ENCODE assay signal across 8 cellular contexts in genomic region chr14:94689218-94689984, GRCh38.
A peak's percentile ranks its signal among the peaks of the same experiment; 100 is the strongest.
DNase-seq lines count a peak whose midpoint lies in the region; FAIRE-seq and TF ChIP-seq lines count a peak whose summit lies in the region.

No MANE protein-coding gene starts in this region.

- DNase-seq in Ammon's horn (ENCODE audit: low spot score) (peak; percentile 66), GM19239 (ENCODE audit: insufficient read length, low spot score) (peak; percentile 70), NCI-H1092 (lab: John Stamatoyannopoulos, UW) (peak; percentile 28), colonic mucosa (peak; percentile 48), NOMO-1 treated with dmso at 0.1 percent for 144 hours (lab: John Stamatoyannopoulos, UW; ENCODE audit: unreplicated experiment) (no peak)
- peak; percentile 12 to 53 for DNase-seq in activated CD4-positive, alpha-beta T cell treated with anti-CD3 and anti-CD28 coated beads for 24 hours (ENCODE audit: low read depth in 2 of 2)
- DNase-seq in stimulated activated CD4-positive, alpha-beta T cell treated with anti-CD3 and anti-CD28 coated beads, TNF-alpha, amount 100 ng/mL, for 4 hours (ENCODE audit: low read depth in 3 of 3) = peak in 2 of 3 experiments; percentile 9 to 38

- peak; percentile 85 to 92 for TF ChIP-seq RAD21 in liver (IDR thresholded peaks at IDR 0.05)

- no peak overlapping the region for H3K9ac ChIP-seq in colonic mucosa (ENCODE audit: low read depth in 2 of 2, low read length in 2 of 2)
- H3K9ac ChIP-seq in liver (ENCODE audit: low read depth in 1 of 2, low read length in 2 of 2) = no peak overlapping the region

- FAIRE-seq in GM19239 (lab: Jason Lieb, UNC) = peak; percentile 18

- H3K4me1 ChIP-seq in colonic mucosa (no peaks in the 10 kb centered on the region), liver (ENCODE audit: control insufficient read depth in 4 of 4, insufficient read depth in 4 of 4, low read length in 3 of 4) (peaks cover 0 to 7% (median 5%) of the 10 kb centered on the region in 4 donors)

- H3K9me3 ChIP-seq in colonic mucosa (no peaks in the 10 kb centered on the region), liver (ENCODE audit: control insufficient read depth in 4 of 4, low read length in 3 of 4) (no peaks in the 10 kb centered on the region)

- intact Hi-C loops in colonic mucosa (cut with DNase I) = loop anchor here (5.0 to 10.0 kb wide), 2 partner anchors 265 to 743 kb away; no protein-coding TSS in a partner anchor

- H3K27ac ChIP-seq in colonic mucosa = no peak overlapping the region
- H3K27ac ChIP-seq in liver (ENCODE audit: low read depth in 1 of 2, low read length in 2 of 2) = no peak overlapping the region

- 18% methylated on average over 35 of the region's 35 CpGs for WGBS in liver

- H3K27me3 ChIP-seq in colonic mucosa (no peaks in the 10 kb centered on the region), liver (ENCODE audit: control insufficient read depth in 4 of 4, insufficient read depth in 4 of 4, low read length in 3 of 4) (no peaks in the 10 kb centered on the region)

- TF ChIP-seq CTCF in colonic mucosa (IDR thresholded peaks at IDR 0.05) (peak; percentile 91), liver (IDR thresholded peaks at IDR 0.05; ENCODE audit: low read depth, low read length, missing input control) (peak; percentile 83)

- H3K36me3 ChIP-seq in colonic mucosa (no peaks in the 10 kb centered on the region), liver (ENCODE audit: control insufficient read depth in 4 of 4, insufficient read depth in 3 of 4, low read depth in 1 of 4, low read length in 3 of 4) (no peaks in the 10 kb centered on the region)

- H3K4me3 ChIP-seq in colonic mucosa (no peak overlapping the region), liver (ENCODE audit: low read depth in 1 of 3, low read length in 3 of 3) (no peak overlapping the region)

TF ChIP-seq in liver, 16 proteins besides CTCF, POLR2A, EP300 and RAD21:
- TF ChIP-seq NR2F2 (IDR thresholded peaks at IDR 0.05) (no peak), SP1 (IDR thresholded peaks at IDR 0.05) (no peak), ZBTB33 (IDR thresholded peaks at IDR 0.05) (no peak), GABPA (IDR thresholded peaks at IDR 0.05 in 1 of 2, conservative IDR thresholded peaks at IDR 0.05 in 1 of 2) (no peak), HNF4A (conservative IDR thresholded peaks at IDR 0.05) (no peak), REST (IDR thresholded peaks at IDR 0.05) (no peak), TAF1 (conservative IDR thresholded peaks at IDR 0.05) (no peak), MAX (IDR thresholded peaks at IDR 0.05) (no peak), ATF3 (IDR thresholded peaks at IDR 0.05) (no peak), RXRA (IDR thresholded peaks at IDR 0.05) (no peak), JUND (IDR thresholded peaks at IDR 0.05) (no peak)
